27 cellular contexts compared by ENCODE assay signal in genomic region chr11:33399421-33399820, GRCh38. TPM values are rescaled to one million over a fixed set of nuclear protein-coding genes. Genes with fewer than 3 reads are reported as not detected.
"Had no signal": no experiment of that assay in that cellular context is flagged by ENCODE, and none has a peak within 500 bp of the region (broad histone marks: within the 10 kb centered on the region; RNA-seq: fewer than 3 reads in every experiment).

No MANE protein-coding gene starts in this region.

- DNase-seq: activated CD4-positive, alpha-beta memory T cell treated with anti-CD3 and anti-CD28 coated beads, Interleukin-2, amount 10 ng/mL, durations not matched to agents 7 days and 5 days; activated CD4-positive, alpha-beta T cell treated with anti-CD3 and anti-CD28 coated beads for 1 hour; activated CD4-positive, alpha-beta T cell treated with anti-CD3 and anti-CD28 coated beads for 4 hours; activated CD4-positive, alpha-beta T cell treated with anti-CD3 and anti-CD28 coated beads, Interleukin-2, amount 10 ng/mL, durations not matched to agents 7 days and 5 days; activated CD4-positive, alpha-beta T cell treated with anti-CD3 and anti-CD28 coated beads, Interleukin-2, amount 50 U/mL, for 4 hours; activated CD8-positive, alpha-beta memory T cell treated with anti-CD3 and anti-CD28 coated beads, Interleukin-2, amount 50 U/mL, for 48 hours; activated gamma-delta T cell; activated naive CD4-positive, alpha-beta T cell; activated naive CD4-positive, alpha-beta T cell treated with anti-CD3 and anti-CD28 coated beads, Interleukin-2, amount 10 ng/mL, durations not matched to agents 7 days and 5 days; activated naive CD8-positive, alpha-beta T cell treated with anti-CD3 and anti-CD28 coated beads, Interleukin-2, amount 10 ng/mL, durations not matched to agents 7 days and 5 days; activated T-cell treated with anti-CD3 and anti-CD28 coated beads for 4 hours; activated T-cell treated with anti-CD3 and anti-CD28 coated beads, Interleukin-2, amount 50 U/mL, for 24 hours; activated T-cell treated with anti-CD3 and anti-CD28 coated beads, Interleukin-2, amount 50 U/mL, for 72 hours; central memory CD4-positive, alpha-beta T cell; colonic mucosa; effector CD8-positive, alpha-beta T cell; esophagus squamous epithelium; foreskin melanocyte; T-helper 2 cell had no signal

- H3K36me3 ChIP-seq: ascending aorta, breast epithelium, cardiac muscle cell, colonic mucosa, esophagus squamous epithelium, gastroesophageal sphincter had no signal

- H3K27ac ChIP-seq: ascending aorta, breast epithelium, cardiac muscle cell, colonic mucosa, epithelial cell of prostate, esophagus squamous epithelium, gastroesophageal sphincter had no signal

- H3K27me3 ChIP-seq: ascending aorta, breast epithelium, cardiac muscle cell, colonic mucosa had no signal

- ATAC-seq: activated naive CD4-positive, alpha-beta T cell treated with anti-CD3 and anti-CD28 coated beads, Interleukin-2, amount 50 U/mL, for 72 hours; activated T-cell treated with anti-CD3 and anti-CD28 coated beads, Interleukin-2, amount 50 U/mL, for 72 hours; gastroesophageal sphincter; WTC11 had no signal

- H3K4me3 ChIP-seq: ascending aorta, breast epithelium, cardiac muscle cell, colonic mucosa, esophagus squamous epithelium, gastroesophageal sphincter had no signal

- H3K9me3 ChIP-seq: ascending aorta, breast epithelium, colonic mucosa, esophagus squamous epithelium, gastroesophageal sphincter had no signal

- H3K4me1 ChIP-seq: ascending aorta, breast epithelium, colonic mucosa, esophagus squamous epithelium, gastroesophageal sphincter had no signal

RNA-seq across cellular contexts. Expression of gene KIAA1549L, which starts 23.5 kb away (rescaled TPM):
- total RNA-seq: activated CD4-positive, alpha-beta T cell treated with anti-CD3 and anti-CD28 coated beads, Interleukin-2, amount 10 ng/mL, durations not matched to agents 7 days and 5 days; activated naive CD4-positive, alpha-beta T cell treated with anti-CD3 and anti-CD28 coated beads, Interleukin-2, amount 50 U/mL, for 72 hours; activated naive CD8-positive, alpha-beta T cell treated with anti-CD3 and anti-CD28 coated beads, Interleukin-2, amount 10 ng/mL, durations not matched to agents 7 days and 5 days; activated T-cell treated with anti-CD3 and anti-CD28 coated beads, Interleukin-2, amount 50 U/mL, for 72 hours; ascending aorta; T-helper 1 cell treated with Interleukin-12 subunit alpha and Interleukin-12 subunit beta and Interleukin-4 antibody, amounts not matched to agents 30 ng/mL and 1 ng/mL, for 36 hours had no signal
